In genomic region chr17:41476866-41477815, GRCh38 we compare ENCODE assay signal across 20 cellular contexts. TPM values are rescaled to one million over a fixed set of nuclear protein-coding genes. Genes with fewer than 3 reads are reported as not detected.
DNase-seq lines count a peak whose midpoint lies in the region; ATAC-seq and TF ChIP-seq lines count a peak whose summit lies in the region.
"Had no signal": no experiment of that assay in that cellular context is flagged by ENCODE, and none has a peak within 500 bp of the region (broad histone marks: within the 10 kb centered on the region; RNA-seq: fewer than 3 reads in every experiment).

No MANE protein-coding gene starts in this region.

- H3K27ac Mint-ChIP-seq in T-helper 17 cell: peak overlapping the region; percentile 32
- H3K27ac Mint-ChIP-seq in dendritic cell treated with granulocyte-macrophage colony-stimulating factor and Interleukin-4, amounts not matched to agents 40 ng/mL and 50 ng/mL, for 4 days: peak overlapping the region; percentile 27
- H3K27ac Mint-ChIP-seq: HFFc6 had no signal

- no peaks in the 10 kb centered on the region for H3K36me3 Mint-ChIP-seq in T-helper 17 cell (ENCODE audit: low read depth)
- no peaks in the 10 kb centered on the region for H3K36me3 Mint-ChIP-seq in dendritic cell treated with granulocyte-macrophage colony-stimulating factor and Interleukin-4, amounts not matched to agents 40 ng/mL and 50 ng/mL, for 4 days (ENCODE audit: low read depth)
- H3K36me3 Mint-ChIP-seq: CD4-positive, alpha-beta memory T cell had no signal

- peaks cover 2% of the 10 kb centered on the region for H3K4me1 Mint-ChIP-seq in T-helper 17 cell
- H3K4me1 Mint-ChIP-seq in dendritic cell treated with granulocyte-macrophage colony-stimulating factor and Interleukin-4, amounts not matched to agents 40 ng/mL and 50 ng/mL, for 4 days (ENCODE audit: low read depth): peaks cover 5% of the 10 kb centered on the region
- H3K4me1 Mint-ChIP-seq: CD4-positive, alpha-beta memory T cell had no signal

- no peaks in the 10 kb centered on the region for H3K27me3 Mint-ChIP-seq in T-helper 17 cell
- peaks cover 17% of the 10 kb centered on the region for H3K27me3 Mint-ChIP-seq in dendritic cell treated with granulocyte-macrophage colony-stimulating factor and Interleukin-4, amounts not matched to agents 40 ng/mL and 50 ng/mL, for 4 days
- H3K27me3 Mint-ChIP-seq: CD4-positive, alpha-beta memory T cell had no signal

- H3K9me3 Mint-ChIP-seq in dendritic cell treated with granulocyte-macrophage colony-stimulating factor and Interleukin-4, amounts not matched to agents 40 ng/mL and 50 ng/mL, for 4 days: no peaks in the 10 kb centered on the region

- no peak overlapping the region for H3K4me3 Mint-ChIP-seq in T-helper 17 cell
- H3K4me3 Mint-ChIP-seq in dendritic cell treated with granulocyte-macrophage colony-stimulating factor and Interleukin-4, amounts not matched to agents 40 ng/mL and 50 ng/mL, for 4 days: no peak overlapping the region
- H3K4me3 Mint-ChIP-seq: CD4-positive, alpha-beta memory T cell; HFFc6 had no signal

- TF ChIP-seq CTCF in omental fat pad (IDR thresholded peaks at IDR 0.05): no peak

- ATAC-seq in T-helper 17 cell (no peak), omental fat pad (ENCODE audit: low FRiP score) (no peak)

- intact Hi-C loops in dendritic cell treated with granulocyte-macrophage colony-stimulating factor and Interleukin-4, amounts not matched to agents 40 ng/mL and 50 ng/mL, for 4 days (cut with micrococcal nuclease): no loop called here
- intact Hi-C loops in posterior vena cava (cut with DNase I): no loop called here

- no peak for DNase-seq in T-helper 17 cell
- DNase-seq in posterior vena cava (ENCODE audit: low spot score): peak; percentile 73
- DNase-seq in omental fat pad (ENCODE audit: low spot score): no peak
- DNase-seq in amniotic stem cell (lab: John Stamatoyannopoulos, UW): no peak
- no peak for DNase-seq in NCI-H2029 treated with DMSO at 0.1 percent for 48 hours (lab: John Stamatoyannopoulos, UW)
- DNase-seq: C1 segment of cervical spinal cord; Calu3; CD4-positive, alpha-beta memory T cell; COR-L47; DMS53; DMS79 treated with DMSO at 0.1 percent for 48 hours; GF-D8; GOT3; HFFc6 had no signal

- H3K9me3 ChIP-seq in T-helper 17 cell (ENCODE audit: control insufficient read depth, low read length, poor library complexity, severe bottlenecking): no peaks in the 10 kb centered on the region
- H3K9me3 ChIP-seq: HAP-1 had no signal

RNA-seq across cellular contexts. Expression of gene KRT35, which starts 3.8 kb away (rescaled TPM):
- total RNA-seq in T-helper 17 cell (not detected), posterior vena cava (not detected), omental fat pad (not detected)
- total RNA-seq: A172; A673; Calu3; CD4-positive, alpha-beta memory T cell; Daoy; G401; HFFc6 had no signal

RNA-seq across cellular contexts. Expression of gene KRT32, which starts 10.0 kb away (rescaled TPM):
- total RNA-seq in T-helper 17 cell (not detected), posterior vena cava (under 1 TPM in 1 of 2 donors, not detected in 1; 0.23 TPM), omental fat pad (not detected)
- total RNA-seq: A673; Calu3; CD4-positive, alpha-beta memory T cell; G401 had no signal

RNA-seq across cellular contexts. Expression of gene KRT36, which starts 12.6 kb away (rescaled TPM):
- not detected for total RNA-seq in T-helper 17 cell
- total RNA-seq in posterior vena cava: not detected
- total RNA-seq in omental fat pad: not detected
- total RNA-seq: A172; A673; Calu3; CD4-positive, alpha-beta memory T cell; Daoy; G401; HFFc6 had no signal

RNA-seq across cellular contexts. Expression of gene KRT13, which starts 28.3 kb away (rescaled TPM):
- total RNA-seq in T-helper 17 cell: not detected
- total RNA-seq in posterior vena cava: not detected
- total RNA-seq in omental fat pad: under 1 TPM in 1 of 4 donors, not detected in 3; 0.65 TPM
- total RNA-seq: A673; CD4-positive, alpha-beta memory T cell; Daoy; G401; HFFc6 had no signal

RNA-seq across cellular contexts. Expression of gene KRT38, which starts 36.4 kb away (rescaled TPM):
- total RNA-seq in T-helper 17 cell (not detected), posterior vena cava (not detected), omental fat pad (not detected)
- total RNA-seq: A172; A673; Calu3; CD4-positive, alpha-beta memory T cell; Daoy; G401 had no signal
